In genomic region chr15:88636654-88637053, GRCh38 we compare ENCODE assay signal across 1 cellular context.
TF ChIP-seq lines count a peak whose summit lies in the region.

No MANE protein-coding gene starts in this region.

TF ChIP-seq in GM12878, 131 proteins besides CTCF, POLR2A, EP300 and RAD21 (continued from another document):
- TF ChIP-seq, protein P1, sequence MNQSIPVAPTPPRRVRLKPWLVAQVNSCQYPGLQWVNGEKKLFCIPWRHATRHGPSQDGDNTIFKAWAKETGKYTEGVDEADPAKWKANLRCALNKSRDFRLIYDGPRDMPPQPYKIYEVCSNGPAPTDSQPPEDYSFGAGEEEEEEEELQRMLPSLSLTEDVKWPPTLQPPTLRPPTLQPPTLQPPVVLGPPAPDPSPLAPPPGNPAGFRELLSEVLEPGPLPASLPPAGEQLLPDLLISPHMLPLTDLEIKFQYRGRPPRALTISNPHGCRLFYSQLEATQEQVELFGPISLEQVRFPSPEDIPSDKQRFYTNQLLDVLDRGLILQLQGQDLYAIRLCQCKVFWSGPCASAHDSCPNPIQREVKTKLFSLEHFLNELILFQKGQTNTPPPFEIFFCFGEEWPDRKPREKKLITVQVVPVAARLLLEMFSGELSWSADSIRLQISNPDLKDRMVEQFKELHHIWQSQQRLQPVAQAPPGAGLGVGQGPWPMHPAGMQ (IDR thresholded peaks at IDR 0.05; ENCODE audit: borderline replicate concordance): no peak
